9 cellular contexts compared by ENCODE assay signal in genomic region chrX:96183843-96184242, GRCh38.
A peak's percentile ranks its signal among the peaks of the same experiment; 100 is the strongest.
DNase-seq lines count a peak whose midpoint lies in the region; TF ChIP-seq lines count a peak whose summit lies in the region.
"Had no signal": no experiment of that assay in that cellular context is flagged by ENCODE, and none has a peak within 500 bp of the region (broad histone marks: within the 10 kb centered on the region; RNA-seq: fewer than 3 reads in every experiment).

No MANE protein-coding gene starts in this region.

- H3K27ac Mint-ChIP-seq in nephron (no peak overlapping the region), glutamatergic neuron (ENCODE audit: unreplicated experiment) (no peak overlapping the region)

- H3K27me3 Mint-ChIP-seq in nephron (ENCODE audit: low read depth) (no peaks in the 10 kb centered on the region), glutamatergic neuron (ENCODE audit: unreplicated experiment) (no peaks in the 10 kb centered on the region)

- TF ChIP-seq CTCF in LNCaP clone FGC (IDR thresholded peaks at IDR 0.05; ENCODE audit: control insufficient read depth, extremely low read depth, insufficient read depth) = peak; percentile 56; the same call in 1 of the 2 replicates
- TF ChIP-seq CTCF in choroid plexus epithelial cell (conservative IDR thresholded peaks at IDR 0.05; ENCODE audit: low read depth, low read length) = peak; percentile 43
- TF ChIP-seq CTCF in nephron (IDR thresholded peaks at IDR 0.05; ENCODE audit: unreplicated experiment in 3 of 3) = peak; percentile 40 to 46 (median 41)
- TF ChIP-seq CTCF in glutamatergic neuron (IDR thresholded peaks at IDR 0.05; ENCODE audit: partially characterized antibody, unreplicated experiment) = no peak

- H3K36me3 Mint-ChIP-seq in nephron (ENCODE audit: low read depth) = no peaks in the 10 kb centered on the region
- H3K36me3 Mint-ChIP-seq in glutamatergic neuron (ENCODE audit: unreplicated experiment) = no peaks in the 10 kb centered on the region

- H3K9me3 Mint-ChIP-seq in nephron = peaks cover 3% of the 10 kb centered on the region
- no peaks in the 10 kb centered on the region for H3K9me3 Mint-ChIP-seq in glutamatergic neuron (ENCODE audit: unreplicated experiment)

- DNase-seq in DMS 273 treated with DMSO at 0.1 percent for 48 hours (lab: John Stamatoyannopoulos, UW) (peak; percentile 4), LNCaP clone FGC (ENCODE audit: low read depth) (no peak), choroid plexus epithelial cell (ENCODE audit: low read depth) (peak; percentile 15), glutamatergic neuron (no peak), NK-92 (lab: John Stamatoyannopoulos, UW; ENCODE audit: unreplicated experiment) (no peak), activated T-cell treated with anti-CD3 and anti-CD28 coated beads for 4 hours (no peak), AG20443 (ENCODE audit: low spot score) (no peak)
- DNase-seq: NCI-H2081 treated with DMSO at 0.1 percent for 48 hours had no signal

- H3K4me3 ChIP-seq in LNCaP clone FGC (ENCODE audit: low read depth, low read length) = no peak overlapping the region
- no peak overlapping the region for H3K4me3 ChIP-seq in choroid plexus epithelial cell (ENCODE audit: low read depth, low read length)

- H3K4me3 Mint-ChIP-seq in nephron (no peak overlapping the region), glutamatergic neuron (ENCODE audit: unreplicated experiment) (no peak overlapping the region)

- H3K4me1 Mint-ChIP-seq in nephron = no peaks in the 10 kb centered on the region
- no peaks in the 10 kb centered on the region for H3K4me1 Mint-ChIP-seq in glutamatergic neuron (ENCODE audit: low read depth, unreplicated experiment)

Comparison
In these comparisons a context has a peak if more than half of its experiments do, and no peak if none do; other contexts are left out.
1. DNase-seq: peak in DMS 273 treated with DMSO at 0.1 percent for 48 hours (single experiment) and choroid plexus epithelial cell (single experiment); none in LNCaP clone FGC (single experiment), glutamatergic neuron (single experiment), NK-92 (single experiment), activated T-cell treated with anti-CD3 and anti-CD28 coated beads for 4 hours (single experiment) and AG20443 (single experiment).